Comparison of ENCODE assay signal across 26 cellular contexts in genomic region chr4:165385124-165385523, GRCh38. TPM values are rescaled to one million over a fixed set of nuclear protein-coding genes. Genes with fewer than 3 reads are reported as not detected.
DNase-seq lines count a peak whose midpoint lies in the region; ATAC-seq, FAIRE-seq and TF ChIP-seq lines count a peak whose summit lies in the region.
"Had no signal": no experiment of that assay in that cellular context is flagged by ENCODE, and none has a peak within 500 bp of the region (broad histone marks: within the 10 kb centered on the region; RNA-seq: fewer than 3 reads in every experiment).

No MANE protein-coding gene starts in this region.

- no peak for TF ChIP-seq CTCF in K562 (IDR thresholded peaks at IDR 0.05 in 2 of 3, conservative IDR thresholded peaks at IDR 0.05 in 1 of 3; ENCODE audit: insufficient read depth in 2 of 3, low read depth in 1 of 3, low read length in 3 of 3)
- no peak for TF ChIP-seq CTCF in left lung (IDR thresholded peaks at IDR 0.05)
- TF ChIP-seq CTCF in omental fat pad (IDR thresholded peaks at IDR 0.05) = no peak
- TF ChIP-seq CTCF in lower lobe of right lung (IDR thresholded peaks at IDR 0.05) = no peak

- ATAC-seq in K562 = no peak
- ATAC-seq in left lung = no peak
- ATAC-seq in omental fat pad (ENCODE audit: low FRiP score) = no peak
- ATAC-seq in lower lobe of right lung = no peak
- ATAC-seq: activated naive CD4-positive, alpha-beta T cell treated with anti-CD3 and anti-CD28 coated beads, Interleukin-2, amount 50 U/mL, for 72 hours; left colon; right cardiac atrium had no signal

- H4K5ac ChIP-seq in mesendoderm (ENCODE audit: low read length) = no peak overlapping the region

- CTCF ChIA-PET in K562 (lab: Yijun Ruan, JAX; ENCODE audit: low intra/inter-chr PET ratio) = interaction anchor here (1.0 kb wide), 1 partner anchor 80 kb away, joined by 4 read pairs; no protein-coding TSS in a partner anchor

- H3K56ac ChIP-seq in mesendoderm (ENCODE audit: low read length) = no peak overlapping the region

- no peak overlapping the region for H3K4ac ChIP-seq in mesendoderm (ENCODE audit: low read depth, low read length)

- no peaks in the 10 kb centered on the region for H3K79me1 ChIP-seq in mesendoderm (ENCODE audit: low read length)

- H3K9me3 ChIP-seq in K562 (replicated peaks; ENCODE audit: control insufficient read depth, insufficient read depth, low read depth, low read length) = no peaks in the 10 kb centered on the region
- no peaks in the 10 kb centered on the region for H3K9me3 ChIP-seq in left lung
- H3K9me3 ChIP-seq in lower lobe of right lung = no peaks in the 10 kb centered on the region
- H3K9me3 ChIP-seq: HAP-1, stomach, tibial nerve had no signal

- no peak overlapping the region for H4K8ac ChIP-seq in mesendoderm (ENCODE audit: low read depth, low read length)

- no TSS peak for BruUV-seq in K562 (replicated peaks; lab: Mats Ljungman, UMichigan)

- intact Hi-C loops in K562 (cut with micrococcal nuclease) = no loop called here
- intact Hi-C loops in left lung (cut with DNase I) = no loop called here
- intact Hi-C loops in lower lobe of right lung (cut with DNase I) = no loop called here

- H3K4me1 ChIP-seq in K562 (replicated peaks in 1 of 2; ENCODE audit: control insufficient read depth in 2 of 2, insufficient read depth in 2 of 2, low read length in 2 of 2) (no peaks in the 10 kb centered on the region), mesendoderm (ENCODE audit: control insufficient read depth, low read depth, low read length) (peaks cover 3% of the 10 kb centered on the region), left lung (no peaks in the 10 kb centered on the region), lower lobe of right lung (no peaks in the 10 kb centered on the region)
- H3K4me1 ChIP-seq: HAP-1 had no signal

- TF ChIP-seq RAD21 in K562 (CRISPR knock-in tag; conservative IDR thresholded peaks at IDR 0.05 in 1 of 2, IDR thresholded peaks at IDR 0.05 in 1 of 2) = no peak

- H3K4me3 ChIP-seq in K562 = no peak overlapping the region
- H3K4me3 ChIP-seq in mesendoderm (ENCODE audit: low read length) = no peak overlapping the region
- H3K4me3 ChIP-seq in left lung = no peak overlapping the region
- no peak overlapping the region for H3K4me3 ChIP-seq in lower lobe of right lung
- H3K4me3 ChIP-seq: HAP-1, stomach, tibial nerve had no signal

- H3K9ac ChIP-seq in K562 (ENCODE audit: insufficient read depth in 1 of 2, low read depth in 2 of 2, low read length in 2 of 2) = no peak overlapping the region
- no peak overlapping the region for H3K9ac ChIP-seq in mesendoderm (ENCODE audit: low read length)

- no peaks in the 10 kb centered on the region for H4K20me1 ChIP-seq in K562 (replicated peaks; ENCODE audit: control insufficient read depth, insufficient read depth, low read length)

- H3K9me1 ChIP-seq in K562 (ENCODE audit: control insufficient read depth, insufficient read depth, low read length) = no peaks in the 10 kb centered on the region

- H2AK5ac ChIP-seq in mesendoderm (ENCODE audit: low read length) = no peak overlapping the region

- POLR2A ChIA-PET in K562 (lab: Yijun Ruan, JAX) = interaction anchor here (1.2 kb wide), 1 partner anchor 175 kb away, joined by 5 read pairs; no protein-coding TSS in a partner anchor

- H3K27me3 ChIP-seq in K562 (ENCODE audit: control insufficient read depth in 2 of 2, insufficient read depth in 2 of 2, low read length in 2 of 2) = peaks cover 0 to 6% of the 10 kb centered on the region in 2 experiments; a peak in 2 of 5 replicates
- H3K27me3 ChIP-seq in mesendoderm (ENCODE audit: insufficient read depth, low read length, poor library complexity) = no peaks in the 10 kb centered on the region
- H3K27me3 ChIP-seq in left lung = peaks cover 0 to 26% of the 10 kb centered on the region in 2 donors
- no peaks in the 10 kb centered on the region for H3K27me3 ChIP-seq in lower lobe of right lung (ENCODE audit: low read depth)
- H3K27me3 ChIP-seq: stomach, tibial nerve had no signal

- TF ChIP-seq EP300 in K562 (IDR thresholded peaks at IDR 0.05; ENCODE audit: low read length) = no peak

- WGBS in K562 (ENCODE audit: insufficient coverage, low coverage, missing lambda C conversion rate) = 5% methylated on average over 4 of the region's 4 CpGs
- no CpG with 5 or more reads among the region's 4 CpGs for WGBS in mesendoderm (ENCODE audit: extremely low coverage, insufficient coverage, low lambda C conversion rate)

- TF ChIP-seq POLR2A in K562 (conservative IDR thresholded peaks at IDR 0.05) = no peak

- H3K79me2 ChIP-seq in K562 (ENCODE audit: control insufficient read depth, insufficient read depth, low read length) (no peaks in the 10 kb centered on the region), mesendoderm (ENCODE audit: control insufficient read depth, insufficient read depth, low read length) (no peaks in the 10 kb centered on the region)

- peak; percentile 11 for FAIRE-seq in K562 (lab: Jason Lieb, UNC)
- FAIRE-seq: bronchial epithelial cell, colon had no signal

- H3K4me2 ChIP-seq in K562 (ENCODE audit: insufficient read depth, low read length) = no peak overlapping the region
- H3K4me2 ChIP-seq in mesendoderm (ENCODE audit: low read length) = no peak overlapping the region

- H2BK15ac ChIP-seq in mesendoderm (replicated peaks; ENCODE audit: low read depth) = peak overlapping the region; percentile 74

- H2BK120ac ChIP-seq in mesendoderm (ENCODE audit: low read depth, low read length) = no peak overlapping the region

- H3K23ac ChIP-seq in mesendoderm (ENCODE audit: low read length) = no peak overlapping the region

- no peak overlapping the region for H2BK5ac ChIP-seq in mesendoderm (ENCODE audit: low read length)

- DNase-seq in Ammon's horn (ENCODE audit: low spot score) (peak; percentile 28), NCI-H1105 treated with DMSO at 0.1 percent for 48 hours (lab: John Stamatoyannopoulos, UW) (peak; percentile 50), K562 (ENCODE audit: extremely low read depth in 1 of 4, low spot score in 3 of 4) (no peak), mesendoderm (no peak), left lung (no peak), NCI-H1048 (lab: John Stamatoyannopoulos, UW) (no peak), omental fat pad (ENCODE audit: low spot score) (no peak), lower lobe of right lung (no peak)
- DNase-seq: activated CD4-positive, alpha-beta T cell treated with anti-CD3 and anti-CD28 coated beads, Interleukin-2, amount 10 ng/mL, durations not matched to agents 24 days and 14 days; activated effector memory CD4-positive, alpha-beta T cell treated with Interleukin-2 at 50 U/mL for 16 hours; effector CD4-positive, alpha-beta T cell; GDM1; left colon; NCI-H226; NCI-H774; right cardiac atrium; SIG-M5; stimulated activated CD4-positive, alpha-beta T cell treated with anti-CD3 and anti-CD28 coated beads, Interleukin-1b, Interleukin-23, amount 100 ng/mL, for 48 hours; stomach had no signal

- no peaks in the 10 kb centered on the region for H3K36me3 ChIP-seq in K562 (ENCODE audit: control insufficient read depth, insufficient read depth, low read length)
- H3K36me3 ChIP-seq in mesendoderm (ENCODE audit: control insufficient read depth, insufficient read depth, low read length) = no peaks in the 10 kb centered on the region
- H3K36me3 ChIP-seq in left lung = no peaks in the 10 kb centered on the region
- H3K36me3 ChIP-seq in lower lobe of right lung = no peaks in the 10 kb centered on the region
- H3K36me3 ChIP-seq: HAP-1, stomach, tibial nerve had no signal

- H3K18ac ChIP-seq in mesendoderm (ENCODE audit: low read length) = no peak overlapping the region

- no peak overlapping the region for H3K27ac ChIP-seq in K562 (ENCODE audit: extremely low read depth, low read depth, low read length)
- no peak overlapping the region for H3K27ac ChIP-seq in mesendoderm (ENCODE audit: low read depth, low read length)
- H3K27ac ChIP-seq in left lung = no peak overlapping the region
- H3K27ac ChIP-seq in lower lobe of right lung = no peak overlapping the region
- H3K27ac ChIP-seq: epithelial cell of prostate had no signal

- in situ Hi-C loops in K562 (cut with MboI) = no loop called here

- H2AFZ ChIP-seq in K562 (ENCODE audit: low read depth, low read length) = no peak overlapping the region

RNA-seq across cellular contexts. Expression of gene CPE, which starts 6.3 kb away (rescaled TPM):
- total RNA-seq in K562 (2011; cell fraction: chromatin; rRNA removed; ENCODE audit: low replicate concordance) = not detected in 2 replicates
- total RNA-seq in K562 (2011; cell fraction: nucleolus; rRNA removed) = not detected in 2 replicates
- total RNA-seq in K562 (2011; cell fraction: nucleoplasm; rRNA removed) = not detected in 2 replicates
- not detected in 2 replicates for total RNA-seq in K562 (2014; rRNA removed)
- total RNA-seq in K562 (2014; rRNA removed; fragmentation: Illumina TruSeq; extraction: Trizol) = not detected in 2 replicates
- total RNA-seq in K562 (2015; rRNA removed; fragmentation: Illumina TruSeq; extraction: Trizol) = not detected in 2 replicates
- total RNA-seq in K562 (2021) = 0.16 and 0.22 TPM in 2 replicates
- 0.06 and 0.09 TPM in 2 replicates for polyA plus RNA-seq in K562 (2011; rRNA removed)
- polyA plus RNA-seq in K562 (2011; cell fraction: cytosol; rRNA removed) = 0.03 TPM in 1 of 2 replicates, not detected in the other
- polyA plus RNA-seq in K562 (2011; cell fraction: nucleus; rRNA removed) = not detected in 2 replicates
- polyA plus RNA-seq in K562 (2012) = 0.03 TPM in 1 of 2 replicates, not detected in the other
- 0.04 TPM in 1 of 2 replicates, not detected in the other for polyA plus RNA-seq in K562 (2014; fragmentation: Illumina TruSeq; extraction: Trizol)
- polyA plus RNA-seq in K562 (2014; fragmentation: Nextera tagmentation; extraction: Ambion mirVana) = under 1 TPM in 1 of 2 experiments, not detected in 1; 0.04 TPM
- polyA plus RNA-seq in K562 (2014; rRNA removed) = 0.11 TPM in 1 of 2 replicates, not detected in the other
- polyA minus RNA-seq in K562 (2011; rRNA and poly(A)+ RNA removed) = 0.24 TPM in 1 of 2 replicates, not detected in the other
- 2.8 TPM in 1 of 2 replicates, not detected in the other for polyA minus RNA-seq in K562 (2011; cell fraction: cytosol; rRNA and poly(A)+ RNA removed)
- polyA minus RNA-seq in K562 (2011; cell fraction: nucleus; rRNA and poly(A)+ RNA removed) = not detected in 2 replicates
- 8.8 TPM for polyA plus RNA-seq in mesendoderm (2013, experiment 1 of 2)
- 8.6 TPM for polyA plus RNA-seq in mesendoderm (2013, experiment 2 of 2)
- 10 to 100 TPM; 24.5 to 28.9 TPM for total RNA-seq in left lung
- total RNA-seq in omental fat pad = 100 to 1,000 TPM; 102 to 224 (median 135) TPM
- 36.9 TPM for total RNA-seq in lower lobe of right lung
- total RNA-seq: activated CD4-positive, alpha-beta T cell treated with anti-CD3 and anti-CD28 coated beads, Interleukin-2, amount 10 ng/mL, durations not matched to agents 24 days and 14 days; activated CD8-positive, alpha-beta memory T cell treated with anti-CD3 and anti-CD28 coated beads for 36 hours; activated naive CD4-positive, alpha-beta T cell treated with anti-CD3 and anti-CD28 coated beads, Interleukin-2, amount 50 U/mL, for 72 hours had no signal

RNA-seq across cellular contexts. Expression of gene MSMO1, which starts 57.7 kb away (rescaled TPM):
- 111 and 411 TPM in 2 replicates for total RNA-seq in K562 (2011; cell fraction: chromatin; rRNA removed; ENCODE audit: low replicate concordance)
- 106 and 148 TPM in 2 replicates for total RNA-seq in K562 (2011; cell fraction: nucleolus; rRNA removed)
- total RNA-seq in K562 (2011; cell fraction: nucleoplasm; rRNA removed) = 276 and 345 TPM in 2 replicates
- total RNA-seq in K562 (2014; rRNA removed) (41.0 and 47.1 TPM in 2 replicates), K562 (2014; rRNA removed; fragmentation: Illumina TruSeq; extraction: Trizol) (68.9 and 73.4 TPM in 2 replicates), K562 (2015; rRNA removed; fragmentation: Illumina TruSeq; extraction: Trizol) (28.5 and 32.0 TPM in 2 replicates), K562 (2021) (39.2 and 41.2 TPM in 2 replicates), left lung (100 to 1,000 TPM; 119 to 270 TPM), omental fat pad (10 to 100 TPM; 13.2 to 45.2 (median 19.3) TPM), lower lobe of right lung (138 TPM)
- polyA plus RNA-seq in K562 (2011; rRNA removed) (172 and 179 TPM in 2 replicates), K562 (2014; fragmentation: Illumina TruSeq; extraction: Trizol) (54.6 and 63.5 TPM in 2 replicates), K562 (2014; fragmentation: Nextera tagmentation; extraction: Ambion mirVana) (10 to 100 TPM; 79.5 to 86.8 TPM), K562 (2014; rRNA removed) (51.7 and 58.9 TPM in 2 replicates)
- 49.3 and 163 TPM in 2 replicates for polyA plus RNA-seq in K562 (2011; cell fraction: cytosol; rRNA removed)
- 47.9 and 86.1 TPM in 2 replicates for polyA plus RNA-seq in K562 (2011; cell fraction: nucleus; rRNA removed)
- polyA plus RNA-seq in K562 (2012) = 26.0 and 41.1 TPM in 2 replicates
- polyA minus RNA-seq in K562 (2011; rRNA and poly(A)+ RNA removed) = 121 and 167 TPM in 2 replicates
- polyA minus RNA-seq in K562 (2011; cell fraction: cytosol; rRNA and poly(A)+ RNA removed) = 55.9 and 66.0 TPM in 2 replicates
- 55.2 and 132 TPM in 2 replicates for polyA minus RNA-seq in K562 (2011; cell fraction: nucleus; rRNA and poly(A)+ RNA removed)
- polyA plus RNA-seq in mesendoderm (2013, experiment 1 of 2) = 129 TPM
- polyA plus RNA-seq in mesendoderm (2013, experiment 2 of 2) = 138 TPM

Comparison
In these comparisons a context has a peak if more than half of its experiments do, and no peak if none do; other contexts are left out.
1. DNase-seq: peak in Ammon's horn (single experiment) and NCI-H1105 treated with DMSO at 0.1 percent for 48 hours (single experiment); none in K562 (0 of 4), mesendoderm (single experiment), left lung (0 of 2), NCI-H1048 (single experiment), omental fat pad (single experiment) and lower lobe of right lung (single experiment).
2. RNA of gene CPE, which starts 6.3 kb away (total RNA-seq): 102 to 224 TPM in omental fat pad, 36.9 TPM in lower lobe of right lung (single experiment) and 24.5 to 28.9 TPM in left lung; 0.16 to 0.22 TPM in K562; every median in the first group is over 10 times any median in the second.